In the genomic region with DNA sequence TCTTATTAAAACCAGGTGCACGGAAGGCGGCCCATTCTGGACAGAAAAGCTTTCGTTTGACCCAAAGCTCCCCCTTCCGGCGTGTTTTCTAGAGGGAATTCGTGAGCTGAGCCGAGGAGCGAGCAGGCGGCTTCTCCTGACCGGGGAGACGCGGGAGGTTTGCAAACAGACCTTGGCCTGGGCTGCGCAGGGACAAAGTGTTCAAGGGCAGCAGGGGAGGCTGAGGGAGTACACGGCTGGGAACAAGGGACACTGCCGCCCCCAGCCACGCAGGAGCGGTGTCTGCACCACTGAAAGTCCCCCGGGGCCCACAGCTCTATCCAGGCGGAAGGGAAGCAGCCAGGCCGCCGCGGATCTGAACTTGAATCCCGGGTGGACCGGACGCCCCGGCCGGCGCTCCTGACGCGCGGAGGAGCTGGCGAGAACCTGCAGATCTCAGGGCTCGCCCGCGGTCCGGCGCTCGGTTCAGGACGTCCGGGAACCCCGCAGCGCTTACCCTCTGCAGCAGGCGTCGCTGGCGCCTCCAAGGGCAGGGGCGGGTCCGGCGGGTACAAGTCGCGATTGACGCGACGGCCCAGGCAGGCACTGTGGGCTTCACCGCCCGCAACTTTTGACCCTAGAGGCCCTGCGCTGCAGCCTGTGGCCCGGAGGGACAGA, we compare ENCODE assay signal across 8 cellular contexts.
A peak's percentile ranks its signal among the peaks of the same experiment; 100 is the strongest.
DNase-seq lines count a peak whose midpoint lies in the region; ATAC-seq, FAIRE-seq and TF ChIP-seq lines count a peak whose summit lies in the region.

No MANE protein-coding gene starts in this region.

- POLR2A ChIA-PET in HepG2 (lab: Yijun Ruan, JAX), result no interaction called here
- POLR2A ChIA-PET in activated CD8-positive, alpha-beta T cell treated with anti-CD3 and anti-CD28 coated beads, Interleukin-2, amount 10 ng/mL, durations not matched to agents 7 days and 5 days (lab: Charles Lee), result no interaction called here

- no TSS peak for BruUV-seq in HepG2 (replicated peaks; lab: Mats Ljungman, UMichigan)

- H2AFZ ChIP-seq in HepG2 (ENCODE audit: low read length), result no peak overlapping the region

- no peaks in the 10 kb centered on the region for H3K36me3 Mint-ChIP-seq in activated CD8-positive, alpha-beta T cell treated with anti-CD3 and anti-CD28 coated beads, Interleukin-2, amount 10 ng/mL, durations not matched to agents 7 days and 5 days (ENCODE audit: low read depth)

- no peaks in the 10 kb centered on the region for H3K27me3 ChIP-seq in liver (ENCODE audit: control insufficient read depth in 4 of 4, insufficient read depth in 4 of 4, low read length in 3 of 4)
- peaks cover 0 to 3% of the 10 kb centered on the region in 2 experiments; a peak in 1 of 5 replicates for H3K27me3 ChIP-seq in HepG2 (ENCODE audit: control insufficient read depth in 1 of 2, insufficient read depth in 2 of 2, low read length in 2 of 2)
- H3K27me3 ChIP-seq in MG63, result no peaks in the 10 kb centered on the region

- H3K9me3 ChIP-seq in liver (ENCODE audit: control insufficient read depth in 4 of 4, low read length in 3 of 4), result peaks cover 0 to 3% (median 3%) of the 10 kb centered on the region in 4 donors
- H3K9me3 ChIP-seq in HepG2 (ENCODE audit: low read length), result no peaks in the 10 kb centered on the region
- no peaks in the 10 kb centered on the region for H3K9me3 ChIP-seq in MG63

- no peak for TF ChIP-seq EP300 in HepG2 (IDR thresholded peaks at IDR 0.05; ENCODE audit: low read depth in 2 of 2, low read length in 2 of 2)
- TF ChIP-seq EP300 in HepG2 (CRISPR knock-in tag; IDR thresholded peaks at IDR 0.05; ENCODE audit: borderline replicate concordance), result no peak

- DNase-seq in HepG2 (ENCODE audit: low spot score) (no peak), mucosa of gallbladder (ENCODE audit: low spot score) (peak; percentile 60), stromal cell of bone marrow (ENCODE audit: low read depth) (peak; percentile 36), MG63 (no peak), COLO829 (ENCODE audit: low spot score) (no peak)
- DNase-seq in activated CD8-positive, alpha-beta T cell treated with anti-CD3 and anti-CD28 coated beads, Interleukin-2, amount 10 ng/mL, durations not matched to agents 7 days and 5 days, result peak; percentile 44

- peaks cover 11% of the 10 kb centered on the region for H3K4me1 Mint-ChIP-seq in activated CD8-positive, alpha-beta T cell treated with anti-CD3 and anti-CD28 coated beads, Interleukin-2, amount 10 ng/mL, durations not matched to agents 7 days and 5 days (ENCODE audit: low read depth)

- no peak overlapping the region for H3K27ac Mint-ChIP-seq in activated CD8-positive, alpha-beta T cell treated with anti-CD3 and anti-CD28 coated beads, Interleukin-2, amount 10 ng/mL, durations not matched to agents 7 days and 5 days

- peak; percentile 41 to 45 for TF ChIP-seq RAD21 in liver (IDR thresholded peaks at IDR 0.05)
- no peak for TF ChIP-seq RAD21 in HepG2 (CRISPR knock-in tag; IDR thresholded peaks at IDR 0.05)

- H3K36me3 ChIP-seq in liver (ENCODE audit: control insufficient read depth in 4 of 4, insufficient read depth in 3 of 4, low read depth in 1 of 4, low read length in 3 of 4) (no peaks in the 10 kb centered on the region), HepG2 (replicated peaks in 1 of 2; ENCODE audit: control insufficient read depth in 1 of 2, insufficient read depth in 2 of 2, low read length in 2 of 2) (no peaks in the 10 kb centered on the region), MG63 (no peaks in the 10 kb centered on the region)

- TF ChIP-seq CTCF in liver (IDR thresholded peaks at IDR 0.05; ENCODE audit: low read depth, low read length, missing input control) (peak; percentile 37), HepG2 (CRISPR knock-in tag; IDR thresholded peaks at IDR 0.05) (no peak)

- TF ChIP-seq POLR2A in HepG2 (IDR thresholded peaks at IDR 0.05; ENCODE audit: insufficient read depth in 1 of 2, low read depth in 2 of 2, low read length in 2 of 2), result no peak

- H3K4me3 Mint-ChIP-seq in activated CD8-positive, alpha-beta T cell treated with anti-CD3 and anti-CD28 coated beads, Interleukin-2, amount 10 ng/mL, durations not matched to agents 7 days and 5 days, result peak overlapping the region; percentile 56

- H3K4me3 ChIP-seq in liver (ENCODE audit: low read depth in 1 of 3, low read length in 3 of 3) (peak overlapping the region; percentile 32 to 47 (median 38)), HepG2 (replicated peaks in 1 of 3; ENCODE audit: insufficient read depth in 1 of 3, low read depth in 2 of 3, low read length in 3 of 3) (no peak overlapping the region), MG63 (no peak overlapping the region)

- ATAC-seq in HepG2 (no peak), esophagus mucosa (peak; percentile 26)
- peak; percentile 69 for ATAC-seq in activated CD8-positive, alpha-beta T cell treated with anti-CD3 and anti-CD28 coated beads, Interleukin-2, amount 10 ng/mL, durations not matched to agents 7 days and 5 days

- no peak overlapping the region for H3K27ac ChIP-seq in liver (ENCODE audit: low read depth in 1 of 2, low read length in 2 of 2)
- no peak overlapping the region for H3K27ac ChIP-seq in HepG2 (ENCODE audit: extremely low read length, insufficient read depth, low read length)

- 10% methylated on average over 57 of the region's 57 CpGs for WGBS in liver
- WGBS in HepG2 (ENCODE audit: low lambda C conversion rate), result 81% methylated on average over 43 of the region's 57 CpGs

- peak overlapping the region in 1 of 2 donors; percentile 24 for H3K9ac ChIP-seq in liver (ENCODE audit: low read depth in 1 of 2, low read length in 2 of 2)
- H3K9ac ChIP-seq in HepG2 (ENCODE audit: insufficient read depth, low read depth, low read length), result no peak overlapping the region

- H3K27me3 Mint-ChIP-seq in activated CD8-positive, alpha-beta T cell treated with anti-CD3 and anti-CD28 coated beads, Interleukin-2, amount 10 ng/mL, durations not matched to agents 7 days and 5 days (ENCODE audit: low read depth), result peaks cover 26% of the 10 kb centered on the region

- no peak overlapping the region for H3K4me2 ChIP-seq in HepG2 (ENCODE audit: low read depth, low read length)

- no peak for FAIRE-seq in HepG2 (lab: Jason Lieb, UNC)

- CTCF ChIA-PET in HepG2 (lab: Yijun Ruan, JAX; ENCODE audit: low intra/inter-chr PET ratio, low total read pairs), result no interaction called here
- CTCF ChIA-PET in activated CD8-positive, alpha-beta T cell treated with anti-CD3 and anti-CD28 coated beads, Interleukin-2, amount 10 ng/mL, durations not matched to agents 7 days and 5 days (lab: Charles Lee), result interaction anchor here (0.7 to 1.8 kb wide), 5 partner anchors 10 to 36 kb away, joined by 3 to 8 read pairs (median 3); no protein-coding TSS in a partner anchor

- H3K4me1 ChIP-seq in liver (ENCODE audit: control insufficient read depth in 4 of 4, insufficient read depth in 4 of 4, low read length in 3 of 4) (peaks cover 0 to 11% (median 2%) of the 10 kb centered on the region in 4 donors), HepG2 (ENCODE audit: insufficient read depth, low read length) (peaks cover 9% of the 10 kb centered on the region; the same call in 1 of the 2 replicates)

- in situ Hi-C loops in HepG2 (cut with HindIII; ENCODE audit: extremely low pct_ligation_motif_present, low pct_unique_long_range_greater_than_20kb), result no loop called here

- no peaks in the 10 kb centered on the region for H3K79me2 ChIP-seq in HepG2 (ENCODE audit: insufficient read depth, low read length)

- no peaks in the 10 kb centered on the region for H3K9me3 Mint-ChIP-seq in activated CD8-positive, alpha-beta T cell treated with anti-CD3 and anti-CD28 coated beads, Interleukin-2, amount 10 ng/mL, durations not matched to agents 7 days and 5 days (ENCODE audit: insufficient read depth)

- intact Hi-C loops in HepG2 (cut with micrococcal nuclease; ENCODE audit: unreplicated experiment), result no loop called here

- no peaks in the 10 kb centered on the region for H4K20me1 ChIP-seq in HepG2 (ENCODE audit: insufficient read depth, low read length)

TF ChIP-seq in liver, 16 proteins besides CTCF, POLR2A, EP300 and RAD21 (continues in another document):
- TF ChIP-seq EGR1 (IDR thresholded peaks at IDR 0.05; ENCODE audit: low read depth in 2 of 2) (no peak), JUND (IDR thresholded peaks at IDR 0.05) (no peak)
- TF ChIP-seq, protein P1, sequence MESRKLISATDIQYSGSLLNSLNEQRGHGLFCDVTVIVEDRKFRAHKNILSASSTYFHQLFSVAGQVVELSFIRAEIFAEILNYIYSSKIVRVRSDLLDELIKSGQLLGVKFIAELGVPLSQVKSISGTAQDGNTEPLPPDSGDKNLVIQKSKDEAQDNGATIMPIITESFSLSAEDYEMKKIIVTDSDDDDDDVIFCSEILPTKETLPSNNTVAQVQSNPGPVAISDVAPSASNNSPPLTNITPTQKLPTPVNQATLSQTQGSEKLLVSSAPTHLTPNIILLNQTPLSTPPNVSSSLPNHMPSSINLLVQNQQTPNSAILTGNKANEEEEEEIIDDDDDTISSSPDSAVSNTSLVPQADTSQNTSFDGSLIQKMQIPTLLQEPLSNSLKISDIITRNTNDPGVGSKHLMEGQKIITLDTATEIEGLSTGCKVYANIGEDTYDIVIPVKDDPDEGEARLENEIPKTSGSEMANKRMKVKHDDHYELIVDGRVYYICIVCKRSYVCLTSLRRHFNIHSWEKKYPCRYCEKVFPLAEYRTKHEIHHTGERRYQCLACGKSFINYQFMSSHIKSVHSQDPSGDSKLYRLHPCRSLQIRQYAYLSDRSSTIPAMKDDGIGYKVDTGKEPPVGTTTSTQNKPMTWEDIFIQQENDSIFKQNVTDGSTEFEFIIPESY (IDR thresholded peaks at IDR 0.05), result no peak

TF ChIP-seq in HepG2, 621 proteins besides CTCF, POLR2A, EP300 and RAD21:
- TF ChIP-seq GABPB1 (CRISPR knock-in tag; IDR thresholded peaks at IDR 0.05) (no peak), ELF4 (CRISPR knock-in tag; IDR thresholded peaks at IDR 0.05; ENCODE audit: borderline replicate concordance) (no peak), POLR2G (IDR thresholded peaks at IDR 0.05; ENCODE audit: low read depth, low read length) (no peak), NFKBIZ (CRISPR knock-in tag; IDR thresholded peaks at IDR 0.05) (no peak)

Comparison
In these comparisons a context has a peak if more than half of its experiments do, and no peak if none do; other contexts are left out.
1. H3K4me3 ChIP-seq: peak in liver (3 of 3); none in HepG2 (0 of 3) and MG63 (single experiment).
2. DNase-seq: peak in activated CD8-positive, alpha-beta T cell treated with anti-CD3 and anti-CD28 coated beads, Interleukin-2, amount 10 ng/mL, durations not matched to agents 7 days and 5 days (single experiment), mucosa of gallbladder (single experiment) and stromal cell of bone marrow (single experiment); none in HepG2 (single experiment), MG63 (single experiment) and COLO829 (single experiment).